In the genomic region with DNA sequence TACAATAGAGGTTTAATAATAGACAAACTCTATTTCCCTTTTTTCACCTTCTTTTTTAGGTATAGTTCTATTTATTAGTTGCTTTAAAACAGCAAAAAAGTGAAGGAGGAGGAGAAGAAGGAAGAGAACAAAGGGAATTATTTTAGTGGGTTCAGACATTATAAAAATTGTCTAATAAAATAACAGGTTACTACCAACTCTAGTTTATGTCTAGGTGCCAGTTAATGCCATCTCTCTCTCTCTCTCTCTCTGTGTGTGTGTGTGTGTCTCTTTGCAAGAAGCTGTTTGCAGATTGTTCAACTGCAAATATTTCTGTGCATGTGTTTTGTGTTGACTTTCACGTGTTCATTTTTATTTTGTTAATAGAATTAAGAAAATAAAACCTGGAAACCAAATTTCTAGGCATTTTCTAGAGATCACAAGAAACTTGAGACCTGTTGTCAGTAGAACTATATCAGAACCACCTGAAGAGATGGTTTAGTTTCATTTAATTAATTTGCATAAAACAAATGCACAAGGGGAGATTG, we compare ENCODE assay signal across 19 cellular contexts.
DNase-seq lines count a peak whose midpoint lies in the region; ATAC-seq and TF ChIP-seq lines count a peak whose summit lies in the region.
"Had no signal": no experiment of that assay in that cellular context is flagged by ENCODE, and none has a peak within 500 bp of the region (broad histone marks: within the 10 kb centered on the region; RNA-seq: fewer than 3 reads in every experiment).

No MANE protein-coding gene starts in this region.

- H3K9me3 ChIP-seq in BLaER1 (peaks cover 7% of the 10 kb centered on the region; the same call in 1 of the 2 replicates), Peyer's patch (no peaks in the 10 kb centered on the region), smooth muscle cell (replicated peaks; ENCODE audit: low read depth) (no peaks in the 10 kb centered on the region)
- H3K9me3 ChIP-seq: Caco-2 had no signal

- H3K4me2 ChIP-seq in BLaER1 (peak overlapping the region; percentile 71), smooth muscle cell (peak overlapping the region; percentile 18)

- CTCF ChIA-PET in activated CD4-positive, alpha-beta memory T cell treated with anti-CD3 and anti-CD28 coated beads for 36 hours (lab: Charles Lee), result interaction anchor here (1.5 kb wide), 1 partner anchor 10 kb away, joined by 5 read pairs; no protein-coding TSS in a partner anchor

- WGBS in smooth muscle cell (ENCODE audit: low lambda C conversion rate), result 81% methylated on average over 1 of the region's 1 CpG

- H3K4me3 ChIP-seq in BLaER1, result no peak overlapping the region
- no peak overlapping the region for H3K4me3 ChIP-seq in Peyer's patch
- no peak overlapping the region for H3K4me3 ChIP-seq in smooth muscle cell
- H3K4me3 ChIP-seq: GM23248, K562 had no signal

- DNase-seq in Peyer's patch (no peak), smooth muscle cell (lab: John Stamatoyannopoulos, UW; ENCODE audit: unreplicated experiment) (no peak), 8988T (no peak), GM10266 (ENCODE audit: extremely low spot score) (no peak)
- no peak for DNase-seq in activated CD4-positive, alpha-beta memory T cell treated with anti-CD3 and anti-CD28 coated beads for 36 hours
- DNase-seq: Caco-2; CD4-positive, alpha-beta T cell; GM23248; NCI-H1417; NCI-H187; NCI-H2107; NCI-H2227 treated with DMSO at 0.1 percent for 48 hours; NCI-H510A treated with DMSO at 0.1 percent for 48 hours had no signal

- no peaks in the 10 kb centered on the region for H3K79me2 ChIP-seq in smooth muscle cell (ENCODE audit: low read depth)

- no peaks in the 10 kb centered on the region for H3K36me3 Mint-ChIP-seq in activated CD4-positive, alpha-beta memory T cell treated with anti-CD3 and anti-CD28 coated beads for 36 hours

- intact Hi-C loops in activated CD4-positive, alpha-beta memory T cell treated with anti-CD3 and anti-CD28 coated beads for 36 hours (cut with micrococcal nuclease), result loop anchor here (10.0 kb wide), 1 partner anchor 257 kb away; no protein-coding TSS in a partner anchor

- no peak overlapping the region for H2AFZ ChIP-seq in smooth muscle cell (ENCODE audit: low read depth)
- H2AFZ ChIP-seq: GM23248 had no signal

- H3K4me3 Mint-ChIP-seq in activated CD4-positive, alpha-beta memory T cell treated with anti-CD3 and anti-CD28 coated beads for 36 hours, result no peak overlapping the region

- H3F3A ChIP-seq in smooth muscle cell (ENCODE audit: low read depth), result no peaks in the 10 kb centered on the region

- H3K36me3 ChIP-seq in BLaER1 (no peaks in the 10 kb centered on the region), Peyer's patch (no peaks in the 10 kb centered on the region), smooth muscle cell (ENCODE audit: low read depth) (no peaks in the 10 kb centered on the region)

- TF ChIP-seq CTCF in Peyer's patch (IDR thresholded peaks at IDR 0.05) (no peak), smooth muscle cell (IDR thresholded peaks at IDR 0.05; ENCODE audit: borderline replicate concordance, insufficient read depth, poor library complexity, severe bottlenecking) (no peak), GM10266 (IDR thresholded peaks at IDR 0.05; ENCODE audit: control insufficient read depth, insufficient read depth, low read depth, missing control alignments) (no peak)

- H4K20me1 ChIP-seq in BLaER1 (no peaks in the 10 kb centered on the region), smooth muscle cell (ENCODE audit: low read depth) (no peaks in the 10 kb centered on the region)

- H3K4me1 ChIP-seq in BLaER1, result peaks cover 43% of the 10 kb centered on the region
- H3K4me1 ChIP-seq in Peyer's patch, result peaks cover 0 to 5% (median 0%) of the 10 kb centered on the region in 4 donors
- no peaks in the 10 kb centered on the region for H3K4me1 ChIP-seq in smooth muscle cell (ENCODE audit: low read depth)
- H3K4me1 ChIP-seq: Caco-2 had no signal

- H3K27ac ChIP-seq in BLaER1 (no peak overlapping the region), Peyer's patch (peak overlapping the region in 3 of 4 donors; percentile 15 to 89 (median 74)), layer of hippocampus (ENCODE audit: low read depth, low read length) (peak overlapping the region; percentile 23), smooth muscle cell (ENCODE audit: low read depth) (no peak overlapping the region)
- H3K27ac ChIP-seq: 22Rv1, GM23248 had no signal

- POLR2A ChIA-PET in activated CD4-positive, alpha-beta memory T cell treated with anti-CD3 and anti-CD28 coated beads for 36 hours (lab: Charles Lee), result no interaction called here

- no peaks in the 10 kb centered on the region for H3K27me3 ChIP-seq in BLaER1
- no peaks in the 10 kb centered on the region for H3K27me3 ChIP-seq in Peyer's patch
- H3K27me3 ChIP-seq in layer of hippocampus (ENCODE audit: control insufficient read depth, insufficient read depth, low read length), result no peaks in the 10 kb centered on the region
- H3K27me3 ChIP-seq in smooth muscle cell (ENCODE audit: low read depth), result no peaks in the 10 kb centered on the region

- H3K9me3 Mint-ChIP-seq in activated CD4-positive, alpha-beta memory T cell treated with anti-CD3 and anti-CD28 coated beads for 36 hours, result no peaks in the 10 kb centered on the region
- H3K9me3 Mint-ChIP-seq: CD4-positive, alpha-beta T cell had no signal

- no peak overlapping the region for H3K27ac Mint-ChIP-seq in activated CD4-positive, alpha-beta memory T cell treated with anti-CD3 and anti-CD28 coated beads for 36 hours
- H3K27ac Mint-ChIP-seq: CD4-positive, alpha-beta T cell had no signal

- H3K4me1 Mint-ChIP-seq in activated CD4-positive, alpha-beta memory T cell treated with anti-CD3 and anti-CD28 coated beads for 36 hours (ENCODE audit: low read depth), result peaks cover 28% of the 10 kb centered on the region

- no peak for ATAC-seq in HG02588 (IDR thresholded peaks at IDR 0.05; ENCODE audit: unreplicated experiment)
- ATAC-seq: HCT116, K562 had no signal

- no peak for TF ChIP-seq POLR2A in Peyer's patch (IDR thresholded peaks at IDR 0.05)

- H3K27me3 Mint-ChIP-seq in activated CD4-positive, alpha-beta memory T cell treated with anti-CD3 and anti-CD28 coated beads for 36 hours, result no peaks in the 10 kb centered on the region
- H3K27me3 Mint-ChIP-seq: CD4-positive, alpha-beta T cell had no signal

- H3K9ac ChIP-seq in BLaER1, result no peak overlapping the region
- H3K9ac ChIP-seq in smooth muscle cell (ENCODE audit: low read depth), result no peak overlapping the region
- H3K9ac ChIP-seq: GM23248 had no signal

Comparison
In these comparisons a context has a peak if more than half of its experiments do, and no peak if none do; other contexts are left out.
1. H3K27ac ChIP-seq: peak in Peyer's patch (3 of 4) and layer of hippocampus (single experiment); none in BLaER1 (single experiment) and smooth muscle cell (single experiment).